ENCODE assay signal across 19 cellular contexts in the genomic region with DNA sequence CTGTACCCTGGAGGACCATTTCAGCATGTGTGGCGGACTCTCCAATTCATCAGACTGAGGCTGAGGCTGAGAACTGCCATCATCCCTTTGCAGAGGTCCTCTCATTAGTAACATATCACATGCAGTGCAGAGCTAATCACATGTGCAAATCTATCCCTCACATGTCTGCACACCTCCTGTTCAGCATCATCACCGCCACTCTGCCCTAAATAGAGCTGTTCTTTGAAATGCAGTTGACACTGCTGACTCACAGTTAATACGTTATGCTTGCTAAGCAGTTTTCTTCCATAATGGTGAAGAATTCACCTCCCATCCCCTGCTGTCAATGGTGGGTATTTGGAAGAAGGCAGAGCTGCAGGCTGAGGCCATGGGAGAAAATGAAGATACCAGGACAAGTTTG.
"Had no signal": no experiment of that assay in that cellular context is flagged by ENCODE, and none has a peak within 500 bp of the region (broad histone marks: within the 10 kb centered on the region; RNA-seq: fewer than 3 reads in every experiment).

No MANE protein-coding gene starts in this region.

- H3K27ac ChIP-seq: coronary artery, epithelial cell of prostate, esophagus squamous epithelium, psoas muscle, stomach, thoracic aorta, transverse colon had no signal

- DNase-seq: effector CD4-positive, alpha-beta T cell; esophagus squamous epithelium; foreskin fibroblast; left colon; left ventricle myocardium superior; mesenchymal stem cell; midbrain; psoas muscle; retina; small intestine; stimulated activated CD4-positive, alpha-beta T cell treated with anti-CD3 and anti-CD28 coated beads, Interleukin-12 subunit alpha, Interleukin-12 subunit beta, amount 100 ng/mL, for 4 hours; stimulated activated naive CD4-positive, alpha-beta T cell; stomach; substantia nigra; transverse colon had no signal

- H3K4me1 ChIP-seq: psoas muscle, stomach, transverse colon had no signal

- H3K27me3 ChIP-seq: stomach, transverse colon had no signal

- H3K4me3 ChIP-seq: coronary artery, esophagus squamous epithelium, lung, psoas muscle, stomach, thoracic aorta, transverse colon had no signal

- ATAC-seq: left colon, left ventricle myocardium superior, psoas muscle had no signal

- H3K36me3 ChIP-seq: stomach, thoracic aorta, transverse colon had no signal

- H3K9me3 ChIP-seq: esophagus squamous epithelium, psoas muscle, transverse colon had no signal

- FAIRE-seq: small intestine had no signal
